In the genomic region with DNA sequence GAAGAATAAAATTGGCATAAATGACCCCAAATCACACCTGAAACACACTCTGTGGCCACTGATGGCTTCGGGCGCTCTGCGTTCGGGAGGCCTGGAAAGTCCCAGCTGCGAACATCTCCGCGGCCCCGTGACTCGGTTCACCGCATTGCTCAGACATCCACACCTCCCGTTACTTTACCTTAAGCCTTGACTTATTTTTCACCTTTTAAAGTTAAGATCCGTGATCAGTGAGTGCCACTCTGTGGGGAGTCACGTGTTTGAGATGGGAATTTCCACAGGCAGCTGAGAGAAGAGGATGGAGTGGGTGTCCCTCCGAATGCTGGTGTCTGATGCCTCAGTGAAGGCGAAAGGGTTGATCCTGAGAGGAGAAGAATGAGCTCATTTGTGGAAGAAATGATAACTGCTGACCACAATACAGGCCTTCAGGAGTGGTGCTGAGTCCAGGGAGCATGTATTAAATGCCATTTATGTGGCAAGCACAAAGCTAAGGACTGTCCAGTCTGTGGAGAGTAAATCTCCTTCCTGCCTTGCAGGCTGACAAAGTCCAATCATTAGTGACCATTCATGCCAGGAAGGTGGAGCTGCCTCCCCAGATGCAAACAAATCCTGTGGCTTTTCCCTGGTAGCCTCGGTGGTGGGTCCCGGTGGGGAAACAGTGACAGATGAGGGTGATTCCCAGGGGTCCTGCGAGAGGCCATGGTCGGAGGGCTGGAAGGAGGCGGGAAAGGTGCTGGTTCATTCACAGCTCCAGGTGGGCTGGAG, we compare ENCODE assay signal across 15 cellular contexts.
"Had no signal": no experiment of that assay in that cellular context is flagged by ENCODE, and none has a peak within 500 bp of the region (broad histone marks: within the 10 kb centered on the region; RNA-seq: fewer than 3 reads in every experiment).

No MANE protein-coding gene starts in this region.

- H3K27ac Mint-ChIP-seq: activated naive CD4-positive, alpha-beta T cell treated with anti-CD3 and anti-CD28 coated beads, Interleukin-2, amount 50 U/mL, for 72 hours; memory B cell; nephron; stimulated activated naive CD8-positive, alpha-beta T cell treated with anti-CD3 and anti-CD28 coated beads, Interleukin-15, amount 100 ng/mL, for 72 hours had no signal

- H3K9me3 Mint-ChIP-seq: activated naive CD4-positive, alpha-beta T cell treated with anti-CD3 and anti-CD28 coated beads, Interleukin-2, amount 50 U/mL, for 72 hours; stimulated activated naive CD8-positive, alpha-beta T cell treated with anti-CD3 and anti-CD28 coated beads, Interleukin-15, amount 100 ng/mL, for 72 hours had no signal

- H3K4me3 ChIP-seq: dorsolateral prefrontal cortex, ovary, uterus had no signal

- H3K36me3 Mint-ChIP-seq: activated naive CD4-positive, alpha-beta T cell treated with anti-CD3 and anti-CD28 coated beads, Interleukin-2, amount 50 U/mL, for 72 hours; memory B cell had no signal

- H3K4me3 Mint-ChIP-seq: memory B cell; nephron; stimulated activated naive CD8-positive, alpha-beta T cell treated with anti-CD3 and anti-CD28 coated beads, Interleukin-15, amount 100 ng/mL, for 72 hours had no signal

- H3K27me3 ChIP-seq: ovary, uterus had no signal

- H3K9me3 ChIP-seq: ovary, uterus had no signal

- H3K27ac ChIP-seq: brain microvascular endothelial cell, dorsolateral prefrontal cortex, ovary, uterus, VCaP had no signal

- ATAC-seq: esophagus mucosa; stimulated activated naive CD8-positive, alpha-beta T cell treated with anti-CD3 and anti-CD28 coated beads, Interleukin-15, amount 100 ng/mL, for 72 hours had no signal

- H3K4me1 ChIP-seq: uterus had no signal

- DNase-seq: activated CD4-positive, alpha-beta T cell treated with anti-CD3 and anti-CD28 coated beads for 48 hours; activated CD8-positive, alpha-beta memory T cell treated with anti-CD3 and anti-CD28 coated beads for 24 hours; brain microvascular endothelial cell; glutamatergic neuron; ovary; stimulated activated CD4-positive, alpha-beta T cell treated with anti-CD3 and anti-CD28 coated beads, Interleukin-15, amount 100 ng/mL, for 24 hours; stimulated activated naive CD8-positive, alpha-beta T cell treated with anti-CD3 and anti-CD28 coated beads, Interleukin-15, amount 100 ng/mL, for 72 hours; T1000; uterus had no signal

- H3K36me3 ChIP-seq: brain microvascular endothelial cell, ovary, uterus had no signal

- H3K4me1 Mint-ChIP-seq: memory B cell had no signal
